34 cellular contexts compared by ENCODE assay signal in the genomic region with DNA sequence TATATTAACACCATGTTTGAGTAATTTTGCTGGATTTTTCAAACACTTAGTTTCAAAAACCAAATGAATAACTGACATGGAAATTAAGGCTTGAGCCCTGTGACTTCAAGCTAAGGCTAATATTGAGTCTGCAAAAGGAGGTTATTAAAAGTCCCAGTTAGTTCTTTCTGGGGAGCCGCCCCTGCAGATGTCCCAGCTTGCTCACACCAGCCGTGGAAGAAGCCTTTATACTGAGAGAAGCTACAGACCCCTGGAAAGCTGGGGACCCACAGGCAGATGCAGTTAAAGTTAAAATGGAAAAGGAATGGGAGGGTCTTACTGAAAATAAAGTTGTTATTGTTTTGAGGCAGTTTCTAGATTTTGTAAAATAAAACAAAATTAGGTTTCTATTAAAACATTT.
"Had no signal": no experiment of that assay in that cellular context is flagged by ENCODE, and none has a peak within 500 bp of the region (broad histone marks: within the 10 kb centered on the region; RNA-seq: fewer than 3 reads in every experiment).

No MANE protein-coding gene starts in this region.

- H3K27ac ChIP-seq: adrenal gland, ascending aorta, body of pancreas, brain microvascular endothelial cell, breast epithelium, cardiac muscle cell had no signal

- ATAC-seq: activated naive CD4-positive, alpha-beta T cell treated with anti-CD3 and anti-CD28 coated beads, Interleukin-2, amount 50 U/mL, for 72 hours; activated naive CD8-positive, alpha-beta T cell treated with anti-CD3 and anti-CD28 coated beads, Interleukin-2, amount 50 U/mL, for 24 hours; activated T-cell treated with anti-CD3 and anti-CD28 coated beads, Interleukin-2, amount 50 U/mL, for 4 hours; activated T-cell treated with anti-CD3 and anti-CD28 coated beads, Interleukin-2, amount 50 U/mL, for 72 hours; activated T-helper 17 cell treated with anti-CD3 and anti-CD28 coated beads, Interleukin-2, amount 50 U/mL, for 72 hours; body of pancreas had no signal

- H3K9me3 ChIP-seq: adrenal gland, ascending aorta, body of pancreas had no signal

- FAIRE-seq: astrocyte, bronchial epithelial cell had no signal

- H3K4me3 ChIP-seq: adrenal gland, ascending aorta, body of pancreas, breast epithelium, cardiac muscle cell had no signal

- H3K4me1 ChIP-seq: adrenal gland, ascending aorta, body of pancreas, breast epithelium had no signal

- H3K27me3 ChIP-seq: adrenal gland, ascending aorta, body of pancreas, brain microvascular endothelial cell, breast epithelium, cardiac muscle cell had no signal

- H3K36me3 ChIP-seq: adrenal gland, ascending aorta, brain microvascular endothelial cell, breast epithelium, cardiac muscle cell had no signal

- DNase-seq: activated effector memory CD4-positive, alpha-beta T cell treated with anti-CD3 and anti-CD28 coated beads, Interleukin-2, amount 50 U/mL, for 16 hours; activated effector memory CD4-positive, alpha-beta T cell treated with Interleukin-2 at 50 U/mL for 16 hours; activated gamma-delta T cell; activated gamma-delta T cell treated with Interleukin-2 at 50 U/mL for 16 hours; activated naive CD4-positive, alpha-beta T cell; activated naive CD4-positive, alpha-beta T cell treated with anti-CD3 and anti-CD28 coated beads for 36 hours; activated naive CD4-positive, alpha-beta T cell treated with anti-CD3 and anti-CD28 coated beads, Interleukin-2, amount 10 ng/mL, durations not matched to agents 7 days and 5 days; activated naive CD4-positive, alpha-beta T cell treated with anti-CD3 and anti-CD28 coated beads, Interleukin-2, amount 50 U/mL, for 16 hours; activated naive CD4-positive, alpha-beta T cell treated with Interleukin-2 at 50 U/mL for 16 hours; activated naive CD8-positive, alpha-beta T cell treated with anti-CD3 and anti-CD28 coated beads for 36 hours; activated naive CD8-positive, alpha-beta T cell treated with anti-CD3 and anti-CD28 coated beads, Interleukin-2, amount 10 ng/mL, durations not matched to agents 7 days and 5 days; activated naive CD8-positive, alpha-beta T cell treated with anti-CD3 and anti-CD28 coated beads, Interleukin-2, amount 50 U/mL, for 24 hours; activated T-cell treated with anti-CD3 and anti-CD28 coated beads, Interleukin-2, amount 50 U/mL, for 1 hour; activated T-cell treated with anti-CD3 and anti-CD28 coated beads, Interleukin-2, amount 50 U/mL, for 24 hours; activated T-cell treated with anti-CD3 and anti-CD28 coated beads, Interleukin-2, amount 50 U/mL, for 4 hours; activated T-cell treated with anti-CD3 and anti-CD28 coated beads, Interleukin-2, amount 50 U/mL, for 48 hours; activated T-cell treated with anti-CD3 and anti-CD28 coated beads, Interleukin-2, amount 50 U/mL, for 72 hours; amniotic stem cell; amygdala; anterior cingulate cortex; aorta; caudate nucleus; central memory CD4-positive, alpha-beta T cell; cerebellar nuclear complex had no signal
